In genomic region chr3:112417696-112418318, GRCh38 we compare ENCODE assay signal across 2 cellular contexts.
A peak's percentile ranks its signal among the peaks of the same experiment; 100 is the strongest.
TF ChIP-seq lines count a peak whose summit lies in the region.

No MANE protein-coding gene starts in this region.

TF ChIP-seq in GM12891, 5 proteins besides CTCF, POLR2A, EP300 and RAD21:
- TF ChIP-seq PAX5 (IDR thresholded peaks at IDR 0.05; ENCODE audit: insufficient read depth, low read length, severe bottlenecking): no peak
- no peak for TF ChIP-seq POU2F2 (IDR thresholded peaks at IDR 0.05; ENCODE audit: low read depth, low read length)
- TF ChIP-seq TAF1 (IDR thresholded peaks at IDR 0.05; ENCODE audit: low read depth, low read length): no peak
- TF ChIP-seq SPI1 (IDR thresholded peaks at IDR 0.05; ENCODE audit: low read depth, low read length): no peak
- TF ChIP-seq POLR2AphosphoS5 (IDR thresholded peaks at IDR 0.05; ENCODE audit: low read depth, low read length): no peak

TF ChIP-seq in H1, 55 proteins besides CTCF, POLR2A, EP300 and RAD21:
- TF ChIP-seq POLR2AphosphoS5 (IDR thresholded peaks at IDR 0.05; ENCODE audit: low read depth, low read length) (peak; percentile 66; the same call in 1 of the 2 replicates), PHF8 (conservative IDR thresholded peaks at IDR 0.05; ENCODE audit: low read depth, low read length) (no peak)
TF ChIP-seq in H1: peak in this region for 1.
